In the genomic region with DNA sequence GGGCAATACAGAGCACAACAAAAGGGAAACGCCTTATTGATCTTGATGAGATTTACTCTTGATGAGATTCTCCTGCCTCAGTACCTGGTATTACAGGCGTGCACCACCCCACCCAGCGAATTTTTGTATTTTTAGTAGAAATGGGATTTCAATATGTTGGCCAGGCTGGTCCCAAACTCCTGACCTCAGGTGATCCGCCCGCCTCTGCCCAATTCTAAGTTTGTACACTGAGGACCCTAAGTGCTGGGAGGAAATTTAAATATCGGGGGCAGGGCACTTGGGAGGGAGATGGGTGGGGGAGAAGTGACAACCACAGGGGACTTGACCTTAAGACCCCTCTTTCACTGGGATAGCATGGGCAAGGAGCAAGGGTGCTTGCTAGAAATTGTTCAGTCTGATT, we compare ENCODE assay signal across 8 cellular contexts. TPM values are rescaled to one million over a fixed set of nuclear protein-coding genes. Genes with fewer than 3 reads are reported as not detected.
DNase-seq lines count a peak whose midpoint lies in the region; ATAC-seq and TF ChIP-seq lines count a peak whose summit lies in the region.

No MANE protein-coding gene starts in this region.

- no peaks in the 10 kb centered on the region for H3K27me3 ChIP-seq in iPS-15b (ENCODE audit: control insufficient read depth, insufficient read depth, low read length)

- peak overlapping the region; percentile 99 for H3K4me3 Mint-ChIP-seq in activated T-cell treated with anti-CD3 and anti-CD28 coated beads, Interleukin-2, amount 50 U/mL, for 24 hours
- H3K4me3 Mint-ChIP-seq in activated B cell treated with CpG ODN at 0.5 μM for 24 hours, result no peak overlapping the region
- H3K4me3 Mint-ChIP-seq in stimulated activated naive B cell treated with anti-CD40 and anti-IgM and Interleukin-4, amounts not matched to agents 10 μg/mL and 1 μg/mL and 100 μg/mL, for 72 hours, result peak overlapping the region; percentile 64 to 89

- H3K9me3 ChIP-seq in iPS-15b (ENCODE audit: control insufficient read depth, insufficient read depth, low read length), result no peaks in the 10 kb centered on the region
- no peaks in the 10 kb centered on the region for H3K9me3 ChIP-seq in mucosa of descending colon

- CTCF ChIA-PET in activated B cell treated with CpG ODN at 0.5 μM for 24 hours (lab: Charles Lee), result no interaction called here

- H3K36me3 ChIP-seq in iPS-15b (ENCODE audit: control insufficient read depth, insufficient read depth, low read length), result peaks cover 39% of the 10 kb centered on the region
- peaks cover 9% of the 10 kb centered on the region for H3K36me3 ChIP-seq in mucosa of descending colon (ENCODE audit: low read depth)

- H3K9ac ChIP-seq in iPS-15b (ENCODE audit: low read depth, low read length), result peak overlapping the region; percentile 98

- H3K27ac Mint-ChIP-seq in activated T-cell treated with anti-CD3 and anti-CD28 coated beads, Interleukin-2, amount 50 U/mL, for 24 hours, result peak overlapping the region; percentile 97
- peak overlapping the region; percentile 88 for H3K27ac Mint-ChIP-seq in activated B cell treated with CpG ODN at 0.5 μM for 24 hours
- peak overlapping the region; percentile 98 for H3K27ac Mint-ChIP-seq in stimulated activated naive B cell treated with anti-CD40 and anti-IgM and Interleukin-4, amounts not matched to agents 10 μg/mL and 1 μg/mL and 100 μg/mL, for 72 hours

- POLR2A ChIA-PET in activated B cell treated with CpG ODN at 0.5 μM for 24 hours (lab: Charles Lee), result interaction anchor here (7.3 kb wide), 1 partner anchor 14 kb away, joined by 71 read pairs; a partner anchor contains a TSS

- TF ChIP-seq CTCF in activated B cell treated with CpG ODN at 0.5 μM for 24 hours (IDR thresholded peaks at IDR 0.05) (no peak), mucosa of descending colon (IDR thresholded peaks at IDR 0.05) (no peak)

- peaks cover 70% of the 10 kb centered on the region for H3K4me1 Mint-ChIP-seq in activated T-cell treated with anti-CD3 and anti-CD28 coated beads, Interleukin-2, amount 50 U/mL, for 24 hours (ENCODE audit: low read depth)
- H3K4me1 Mint-ChIP-seq in activated B cell treated with CpG ODN at 0.5 μM for 24 hours, result peaks cover 68% of the 10 kb centered on the region
- H3K4me1 Mint-ChIP-seq in stimulated activated naive B cell treated with anti-CD40 and anti-IgM and Interleukin-4, amounts not matched to agents 10 μg/mL and 1 μg/mL and 100 μg/mL, for 72 hours, result peaks cover 50 to 84% of the 10 kb centered on the region in 2 donors

- H3K36me3 Mint-ChIP-seq in activated T-cell treated with anti-CD3 and anti-CD28 coated beads, Interleukin-2, amount 50 U/mL, for 24 hours (ENCODE audit: low read depth), result peaks cover 95% of the 10 kb centered on the region
- H3K36me3 Mint-ChIP-seq in activated B cell treated with CpG ODN at 0.5 μM for 24 hours (ENCODE audit: low read depth), result peaks cover 72% of the 10 kb centered on the region
- H3K36me3 Mint-ChIP-seq in stimulated activated naive B cell treated with anti-CD40 and anti-IgM and Interleukin-4, amounts not matched to agents 10 μg/mL and 1 μg/mL and 100 μg/mL, for 72 hours, result peaks cover 54 to 73% of the 10 kb centered on the region in 2 donors

- H3K4me3 ChIP-seq in iPS-15b (ENCODE audit: low read depth, low read length), result peak overlapping the region; percentile 88
- no peak overlapping the region for H3K4me3 ChIP-seq in mucosa of descending colon

- H3K27me3 Mint-ChIP-seq in activated T-cell treated with anti-CD3 and anti-CD28 coated beads, Interleukin-2, amount 50 U/mL, for 24 hours, result no peaks in the 10 kb centered on the region
- no peaks in the 10 kb centered on the region for H3K27me3 Mint-ChIP-seq in activated B cell treated with CpG ODN at 0.5 μM for 24 hours
- no peaks in the 10 kb centered on the region for H3K27me3 Mint-ChIP-seq in stimulated activated naive B cell treated with anti-CD40 and anti-IgM and Interleukin-4, amounts not matched to agents 10 μg/mL and 1 μg/mL and 100 μg/mL, for 72 hours

- H3K4me1 ChIP-seq in iPS-15b (ENCODE audit: control insufficient read depth, insufficient read depth, low read length) (peaks cover 11% of the 10 kb centered on the region), mucosa of descending colon (ENCODE audit: low read depth) (peaks cover 30% of the 10 kb centered on the region)

- ATAC-seq in activated B cell treated with CpG ODN at 0.5 μM for 24 hours (ENCODE audit: low read depth) (no peak), GM19397 (IDR thresholded peaks at IDR 0.05; ENCODE audit: unreplicated experiment) (no peak), mucosa of descending colon (no peak)
- no peak for ATAC-seq in stimulated activated naive B cell treated with anti-CD40 and anti-IgM and Interleukin-4, amounts not matched to agents 10 μg/mL and 1 μg/mL and 100 μg/mL, for 72 hours (replicated peaks)

- H3K9me3 Mint-ChIP-seq in activated T-cell treated with anti-CD3 and anti-CD28 coated beads, Interleukin-2, amount 50 U/mL, for 24 hours, result no peaks in the 10 kb centered on the region
- H3K9me3 Mint-ChIP-seq in activated B cell treated with CpG ODN at 0.5 μM for 24 hours, result no peaks in the 10 kb centered on the region
- no peaks in the 10 kb centered on the region for H3K9me3 Mint-ChIP-seq in stimulated activated naive B cell treated with anti-CD40 and anti-IgM and Interleukin-4, amounts not matched to agents 10 μg/mL and 1 μg/mL and 100 μg/mL, for 72 hours

- intact Hi-C loops in activated B cell treated with CpG ODN at 0.5 μM for 24 hours (cut with micrococcal nuclease), result loop anchor here (5.0 kb wide), 1 partner anchor 103 kb away; no protein-coding TSS in a partner anchor
- intact Hi-C loops in mucosa of descending colon (cut with DNase I, micrococcal nuclease), result no loop called here

- DNase-seq in activated T-cell treated with anti-CD3 and anti-CD28 coated beads, Interleukin-2, amount 50 U/mL, for 24 hours, result no peak
- no peak for DNase-seq in activated T-cell treated with anti-CD3 and anti-CD28 coated beads for 4 hours
- no peak for DNase-seq in activated B cell treated with CpG ODN at 0.5 μM for 24 hours
- DNase-seq in stimulated activated naive B cell treated with anti-CD40 and anti-IgM and Interleukin-4, amounts not matched to agents 10 μg/mL and 1 μg/mL and 100 μg/mL, for 72 hours, result no peak
- DNase-seq in mucosa of descending colon, result no peak
- DNase-seq in NCI-H526 (lab: John Stamatoyannopoulos, UW), result no peak

RNA-seq across cellular contexts. Expression of a gene that starts 14.1 kb away (rescaled TPM):
- total RNA-seq in activated B cell treated with CpG ODN at 0.5 μM for 24 hours (253 and 255 TPM in 2 replicates), mucosa of descending colon (100 to 1,000 TPM; 212 to 229 (median 227) TPM)

RNA-seq across cellular contexts. Expression of a gene that starts 23.4 kb away (rescaled TPM):
- not detected in 2 replicates for total RNA-seq in activated B cell treated with CpG ODN at 0.5 μM for 24 hours
- not detected for total RNA-seq in mucosa of descending colon

RNA-seq across cellular contexts. Expression of a gene that starts 42.0 kb away (rescaled TPM):
- total RNA-seq in activated B cell treated with CpG ODN at 0.5 μM for 24 hours (2.9 and 3.4 TPM in 2 replicates), mucosa of descending colon (1 to 10 TPM; 4.2 to 7.6 (median 7.5) TPM)
